ENCODE assay signal across 18 cellular contexts in genomic region chr2:147500819-147501395, GRCh38.
"Had no signal": no experiment of that assay in that cellular context is flagged by ENCODE, and none has a peak within 500 bp of the region (broad histone marks: within the 10 kb centered on the region; RNA-seq: fewer than 3 reads in every experiment).

No MANE protein-coding gene starts in this region.

- H3K27ac ChIP-seq: adrenal gland, cardiac muscle cell, dorsolateral prefrontal cortex, neutrophil, thoracic aorta, upper lobe of right lung had no signal

- H3K9me3 Mint-ChIP-seq: activated T-cell treated with anti-CD3 and anti-CD28 coated beads, Interleukin-2, amount 50 U/mL, for 4 hours; endodermal cell; memory B cell; stimulated activated effector memory CD8-positive, alpha-beta T cell treated with anti-CD3 and anti-CD28 coated beads, Interleukin-12 subunit alpha, Interleukin-12 subunit beta, amount 100 ng/mL, for 72 hours had no signal

- H3K27me3 ChIP-seq: adrenal gland, cardiac muscle cell, dorsolateral prefrontal cortex, neutrophil, upper lobe of right lung had no signal

- H3K27me3 Mint-ChIP-seq: naive thymus-derived CD4-positive, alpha-beta T cell had no signal

- ATAC-seq: activated T-cell treated with anti-CD3 and anti-CD28 coated beads, Interleukin-2, amount 50 U/mL, for 4 hours; left ventricle myocardium superior; upper lobe of right lung had no signal

- H3K9me3 ChIP-seq: adrenal gland, mucosa of descending colon, neutrophil, SK-N-SH, thoracic aorta, upper lobe of right lung had no signal

- H3K4me3 Mint-ChIP-seq: endodermal cell, memory B cell had no signal

- H3K36me3 ChIP-seq: adrenal gland, cardiac muscle cell, neutrophil, thoracic aorta, upper lobe of right lung had no signal

- H3K4me1 Mint-ChIP-seq: endodermal cell, memory B cell had no signal

- H3K4me3 ChIP-seq: adrenal gland, cardiac muscle cell, dorsolateral prefrontal cortex, mucosa of descending colon, thoracic aorta, upper lobe of right lung had no signal

- H3K27ac Mint-ChIP-seq: endodermal cell, memory B cell had no signal

- DNase-seq: activated CD4-positive, alpha-beta T cell treated with anti-CD3 and anti-CD28 coated beads, Interleukin-2, amount 50 U/mL, for 1 hour; activated naive CD4-positive, alpha-beta T cell; activated T-cell treated with anti-CD3 and anti-CD28 coated beads, Interleukin-2, amount 50 U/mL, for 4 hours; adrenal gland; dorsolateral prefrontal cortex; endodermal cell; hippocampal formation; kidney; left ventricle myocardium superior; mucosa of descending colon; SK-N-SH; upper lobe of right lung had no signal

- H3K4me1 ChIP-seq: adrenal gland, upper lobe of right lung had no signal

- H3K36me3 Mint-ChIP-seq: memory B cell; stimulated activated effector memory CD8-positive, alpha-beta T cell treated with anti-CD3 and anti-CD28 coated beads, Interleukin-12 subunit alpha, Interleukin-12 subunit beta, amount 100 ng/mL, for 72 hours had no signal
